Comparison of ENCODE assay signal across 9 cellular contexts in the genomic region with DNA sequence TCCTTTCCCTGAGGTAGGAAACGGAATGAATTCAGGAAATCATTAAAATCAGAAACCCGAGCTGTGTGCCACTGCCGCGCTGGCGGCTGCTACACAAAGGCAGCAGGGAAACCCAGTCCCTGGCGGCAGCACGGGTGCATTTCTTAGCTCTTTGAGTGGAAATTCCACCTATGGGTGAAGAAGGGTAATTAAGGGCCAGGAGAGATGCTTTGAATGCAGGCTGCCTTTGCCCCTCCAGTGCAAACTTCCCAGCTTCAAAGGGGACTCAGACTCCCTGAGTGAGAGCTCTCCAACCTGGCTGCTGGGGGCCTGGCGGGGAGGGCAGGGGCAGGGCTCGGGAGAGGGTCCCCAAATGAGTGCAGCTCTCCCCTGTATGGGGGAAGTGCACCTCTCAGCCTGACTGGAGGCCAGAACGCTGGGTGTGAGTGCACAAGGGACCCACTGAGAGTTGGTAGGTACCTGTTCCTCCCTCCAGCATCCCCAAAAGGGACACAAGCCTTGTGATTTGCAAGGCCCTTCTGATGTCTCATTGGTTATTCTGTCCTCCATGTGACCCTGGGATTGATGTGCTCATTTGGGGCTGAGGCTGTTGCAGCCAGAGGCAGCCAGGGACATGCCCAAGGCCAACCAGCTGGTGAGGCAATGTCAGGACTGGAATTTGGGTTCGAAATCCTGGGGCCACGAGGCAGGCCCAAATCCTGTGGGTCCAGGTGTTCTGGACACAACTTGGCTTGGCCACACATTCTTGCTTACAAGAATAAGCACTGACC. TPM values are rescaled to one million over a fixed set of nuclear protein-coding genes. Genes with fewer than 3 reads are reported as not detected.
DNase-seq lines count a peak whose midpoint lies in the region; ATAC-seq, FAIRE-seq and TF ChIP-seq lines count a peak whose summit lies in the region.
"Had no signal": no experiment of that assay in that cellular context is flagged by ENCODE, and none has a peak within 500 bp of the region (broad histone marks: within the 10 kb centered on the region; RNA-seq: fewer than 3 reads in every experiment).

No MANE protein-coding gene starts in this region.

- H3K4me1 Mint-ChIP-seq in H9 (peaks cover 44 to 53% of the 10 kb centered on the region in 2 experiments), WTC11 (peaks cover 57% of the 10 kb centered on the region)

- H2BK15ac ChIP-seq in H9 (ENCODE audit: low read depth, low read length): no peak overlapping the region

- H3K79me2 ChIP-seq in H9 (ENCODE audit: insufficient read depth, low read length): no peaks in the 10 kb centered on the region

- H3K27ac Mint-ChIP-seq in H9 (no peak overlapping the region; a peak in 1 of 7 replicates), WTC11 (no peak overlapping the region)

- H3K36me3 Mint-ChIP-seq in H9 (ENCODE audit: insufficient read depth in 1 of 3, low read depth in 3 of 3): no peaks in the 10 kb centered on the region
- no peaks in the 10 kb centered on the region for H3K36me3 Mint-ChIP-seq in WTC11

- H3K27me3 ChIP-seq in H9 (ENCODE audit: insufficient read depth, low read length) (no peaks in the 10 kb centered on the region), lower lobe of right lung (ENCODE audit: low read depth) (no peaks in the 10 kb centered on the region)

- no peak overlapping the region for H2BK120ac ChIP-seq in H9 (ENCODE audit: low read depth, low read length, poor library complexity, severe bottlenecking)

- H4K8ac ChIP-seq in H9 (replicated peaks; ENCODE audit: insufficient read length, low read depth, low read length): no peak overlapping the region

- no CpG with 5 or more reads among the region's 12 CpGs for WGBS in H9 (ENCODE audit: extremely low coverage, insufficient read length, low lambda C conversion rate)

- no peak overlapping the region for H2AK5ac ChIP-seq in H9 (ENCODE audit: insufficient read length, low read length)

- no peak overlapping the region for H4K5ac ChIP-seq in H9 (ENCODE audit: insufficient read length, low read depth, low read length)

- no peak overlapping the region for H3K18ac ChIP-seq in H9 (ENCODE audit: insufficient read length, low read depth, low read length)

- H3K4me3 Mint-ChIP-seq in H9 (no peak overlapping the region), WTC11 (no peak overlapping the region)
- H3K4me3 Mint-ChIP-seq: central memory CD8-positive, alpha-beta T cell had no signal

- no peak overlapping the region for H2BK12ac ChIP-seq in H9 (ENCODE audit: insufficient read length, low read depth, low read length)

- TF ChIP-seq CTCF in H9 (conservative IDR thresholded peaks at IDR 0.05) (peak; percentile 65), WTC11 (IDR thresholded peaks at IDR 0.05) (no peak), lower lobe of right lung (IDR thresholded peaks at IDR 0.05) (no peak)

- no peaks in the 10 kb centered on the region for H3K36me3 ChIP-seq in lower lobe of right lung

- no peaks in the 10 kb centered on the region for H3K79me1 ChIP-seq in H9 (ENCODE audit: insufficient read depth, low read depth, low read length, poor library complexity, severe bottlenecking)

- H3K9ac ChIP-seq in H9 (ENCODE audit: extremely low read depth, insufficient read length, low read length): no peak overlapping the region

- no peak overlapping the region for H3K23ac ChIP-seq in H9 (ENCODE audit: insufficient read length, low read depth, low read length)

- H3K9me3 ChIP-seq in H9 (ENCODE audit: control insufficient read depth, low read depth, low read length) (no peaks in the 10 kb centered on the region), lower lobe of right lung (no peaks in the 10 kb centered on the region)

- no peak overlapping the region for H2BK5ac ChIP-seq in H9 (ENCODE audit: insufficient read length, low read length)

- no peak overlapping the region for H3T11ph ChIP-seq in H9 (ENCODE audit: low read length)

- H3K9me3 Mint-ChIP-seq in H9 (no peaks in the 10 kb centered on the region; a peak in 2 of 5 replicates), WTC11 (no peaks in the 10 kb centered on the region)
- H3K9me3 Mint-ChIP-seq: central memory CD8-positive, alpha-beta T cell had no signal

- CTCF ChIA-PET in WTC11 (lab: Charles Lee): interaction anchor here (0.6 to 1.7 kb wide), 22 partner anchors 9 to 387 kb away, joined by 3 to 15 read pairs (median 4); no protein-coding TSS in a partner anchor

- peaks cover 10% of the 10 kb centered on the region; the same call in 1 of the 2 replicates for H3K4me1 ChIP-seq in H9 (ENCODE audit: insufficient read depth, low read length)
- H3K4me1 ChIP-seq in lower lobe of right lung: peaks cover 56% of the 10 kb centered on the region

- ATAC-seq in WTC11 (peak; percentile 46), lower lobe of right lung (peak; percentile 32 to 60)

- H3K4me2 ChIP-seq in H9 (ENCODE audit: insufficient read depth, insufficient read length, low read length): no peak overlapping the region

- no peak overlapping the region for H2BK20ac ChIP-seq in H9 (ENCODE audit: low read depth, low read length, poor library complexity, severe bottlenecking)

- POLR2A ChIA-PET in WTC11 (lab: Charles Lee): interaction anchor here (1.1 to 1.3 kb wide), 2 partner anchors 13 to 14 kb away, joined by 3 read pairs; no protein-coding TSS in a partner anchor

- no peak for FAIRE-seq in urothelium cell line (lab: Jason Lieb, UNC)

- peaks cover 2% of the 10 kb centered on the region for H4K20me1 ChIP-seq in H9 (ENCODE audit: control insufficient read depth, insufficient read depth, insufficient read length)

- no peak overlapping the region for H4K91ac ChIP-seq in H9 (ENCODE audit: insufficient read length, low read depth, low read length)

- H3K27me3 Mint-ChIP-seq in H9 (ENCODE audit: low read depth) (peaks cover 38% of the 10 kb centered on the region), WTC11 (ENCODE audit: low read depth) (peaks cover 14% of the 10 kb centered on the region)
- H3K27me3 Mint-ChIP-seq: central memory CD8-positive, alpha-beta T cell had no signal

- no peak overlapping the region for H3K56ac ChIP-seq in H9 (ENCODE audit: insufficient read length, low read depth, low read length)

- H3K14ac ChIP-seq in H9 (ENCODE audit: insufficient read depth, low read length): no peak overlapping the region

- intact Hi-C loops in lower lobe of right lung (cut with DNase I): no loop called here

- no peak overlapping the region for H3K4me3 ChIP-seq in lower lobe of right lung

- H3K23me2 ChIP-seq in H9 (ENCODE audit: insufficient read length, low read depth, low read length, poor library complexity, severe bottlenecking): no peaks in the 10 kb centered on the region

- no peak overlapping the region for H2AFZ ChIP-seq in H9 (ENCODE audit: low read length)

- H3K27ac ChIP-seq in H9 (ENCODE audit: insufficient read length, low read depth, low read length) (no peak overlapping the region), lower lobe of right lung (no peak overlapping the region)

- no peak overlapping the region for H3K4ac ChIP-seq in H9 (ENCODE audit: low read depth, low read length)

- DNase-seq in DMS153 treated with DMSO at 0.1 percent for 48 hours (lab: John Stamatoyannopoulos, UW; ENCODE audit: unreplicated experiment) (peak; percentile 38), H9 (no peak), WTC11 (ENCODE audit: low spot score) (peak; percentile 23), lower lobe of right lung (peak; percentile 53), GM19238 (ENCODE audit: insufficient read length, low spot score) (no peak), urothelium cell line (ENCODE audit: low spot score) (no peak), Ammon's horn (ENCODE audit: low spot score) (no peak)
- DNase-seq in activated CD4-positive, CD25-positive, alpha-beta regulatory T cell treated with anti-CD3 and anti-CD28 coated beads, Interleukin-2, amount 50 U/mL, for 72 hours: no peak

TF ChIP-seq in WTC11, 78 proteins besides CTCF, POLR2A, EP300 and RAD21:
- TF ChIP-seq, protein P1, sequence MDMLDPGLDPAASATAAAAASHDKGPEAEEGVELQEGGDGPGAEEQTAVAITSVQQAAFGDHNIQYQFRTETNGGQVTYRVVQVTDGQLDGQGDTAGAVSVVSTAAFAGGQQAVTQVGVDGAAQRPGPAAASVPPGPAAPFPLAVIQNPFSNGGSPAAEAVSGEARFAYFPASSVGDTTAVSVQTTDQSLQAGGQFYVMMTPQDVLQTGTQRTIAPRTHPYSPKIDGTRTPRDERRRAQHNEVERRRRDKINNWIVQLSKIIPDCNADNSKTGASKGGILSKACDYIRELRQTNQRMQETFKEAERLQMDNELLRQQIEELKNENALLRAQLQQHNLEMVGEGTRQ (CRISPR knock-in tag; IDR thresholded peaks at IDR 0.05): peak; percentile 74
- no peak for TF ChIP-seq JAZF1 (CRISPR knock-in tag; IDR thresholded peaks at IDR 0.05)
- TF ChIP-seq, protein P2, sequence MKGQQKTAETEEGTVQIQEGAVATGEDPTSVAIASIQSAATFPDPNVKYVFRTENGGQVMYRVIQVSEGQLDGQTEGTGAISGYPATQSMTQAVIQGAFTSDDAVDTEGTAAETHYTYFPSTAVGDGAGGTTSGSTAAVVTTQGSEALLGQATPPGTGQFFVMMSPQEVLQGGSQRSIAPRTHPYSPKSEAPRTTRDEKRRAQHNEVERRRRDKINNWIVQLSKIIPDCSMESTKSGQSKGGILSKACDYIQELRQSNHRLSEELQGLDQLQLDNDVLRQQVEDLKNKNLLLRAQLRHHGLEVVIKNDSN (CRISPR knock-in tag; IDR thresholded peaks at IDR 0.05): peak; percentile 23; the same call in 1 of the 2 replicates
- TF ChIP-seq, protein P3, sequence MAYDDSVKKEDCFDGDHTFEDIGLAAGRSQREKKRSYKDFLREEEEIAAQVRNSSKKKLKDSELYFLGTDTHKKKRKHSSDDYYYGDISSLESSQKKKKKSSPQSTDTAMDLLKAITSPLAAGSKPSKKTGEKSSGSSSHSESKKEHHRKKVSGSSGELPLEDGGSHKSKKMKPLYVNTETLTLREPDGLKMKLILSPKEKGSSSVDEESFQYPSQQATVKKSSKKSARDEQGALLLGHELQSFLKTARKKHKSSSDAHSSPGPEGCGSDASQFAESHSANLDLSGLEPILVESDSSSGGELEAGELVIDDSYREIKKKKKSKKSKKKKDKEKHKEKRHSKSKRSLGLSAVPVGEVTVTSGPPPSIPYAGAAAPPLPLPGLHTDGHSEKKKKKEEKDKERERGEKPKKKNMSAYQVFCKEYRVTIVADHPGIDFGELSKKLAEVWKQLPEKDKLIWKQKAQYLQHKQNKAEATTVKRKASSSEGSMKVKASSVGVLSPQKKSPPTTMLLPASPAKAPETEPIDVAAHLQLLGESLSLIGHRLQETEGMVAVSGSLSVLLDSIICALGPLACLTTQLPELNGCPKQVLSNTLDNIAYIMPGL (CRISPR knock-in tag; IDR thresholded peaks at IDR 0.05): no peak

RNA-seq across cellular contexts. Expression of a gene that starts 16.3 kb away (rescaled TPM):
- total RNA-seq in H9 (2021) (31.8 and 36.9 TPM in 2 replicates), WTC11 (2021) (34.3 to 44.4 TPM (median 35.2 TPM) in 3 replicates), lower lobe of right lung (102 TPM)

Comparison
In these comparisons a context has a peak if more than half of its experiments do, and no peak if none do; other contexts are left out.
1. DNase-seq: peak in DMS153 treated with DMSO at 0.1 percent for 48 hours (single experiment), WTC11 (single experiment) and lower lobe of right lung (single experiment); none in H9 (single experiment), GM19238 (single experiment), activated CD4-positive, CD25-positive, alpha-beta regulatory T cell treated with anti-CD3 and anti-CD28 coated beads, Interleukin-2, amount 50 U/mL, for 72 hours (single experiment), urothelium cell line (single experiment) and Ammon's horn (single experiment).